8 cellular contexts compared by ENCODE assay signal in the genomic region with DNA sequence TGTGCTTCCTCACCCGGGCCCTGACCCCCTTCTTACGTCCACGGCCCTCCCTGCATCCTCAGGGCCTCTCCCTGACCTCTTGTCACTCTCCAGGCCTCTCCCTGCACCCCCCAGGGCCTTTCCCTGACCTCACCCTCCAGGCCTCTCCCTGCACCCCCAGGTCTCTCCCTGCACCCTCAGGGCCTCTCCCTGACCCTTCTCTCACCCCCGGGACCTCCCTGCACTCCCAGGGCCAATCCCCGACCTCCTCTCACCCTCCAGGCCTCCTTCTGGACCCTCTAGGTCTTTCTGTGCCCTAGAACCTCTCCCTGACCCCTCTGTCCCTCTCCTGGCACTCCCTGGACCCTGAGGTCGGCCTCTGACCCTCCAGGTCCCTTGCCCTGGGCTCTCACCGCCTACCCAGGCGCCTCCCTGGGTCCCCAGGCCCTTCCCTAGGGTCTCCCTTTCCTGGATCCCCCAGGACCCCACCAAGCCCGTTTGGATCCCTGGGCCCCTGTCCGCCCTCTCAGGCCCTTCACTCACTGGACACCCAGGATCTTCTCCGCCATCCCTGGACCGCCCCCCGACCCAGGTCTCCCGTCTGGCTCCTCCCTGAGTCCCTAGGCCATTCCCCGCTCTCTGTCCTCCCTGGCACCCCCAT. TPM values are rescaled to one million over a fixed set of nuclear protein-coding genes. Genes with fewer than 3 reads are reported as not detected.
A peak's percentile ranks its signal among the peaks of the same experiment; 100 is the strongest.
DNase-seq lines count a peak whose midpoint lies in the region; ATAC-seq and TF ChIP-seq lines count a peak whose summit lies in the region.

No MANE protein-coding gene starts in this region.

- peak overlapping the region; percentile 64 for H3K27ac ChIP-seq in DOHH2 (ENCODE audit: low read depth, low read length)

- H3F3A ChIP-seq in DOHH2 (ENCODE audit: control insufficient read depth, insufficient read depth) = no peaks in the 10 kb centered on the region

- peak overlapping the region; percentile 92 for H3K4me2 ChIP-seq in DOHH2 (ENCODE audit: low read length)

- peak overlapping the region; percentile 94 for H3K9ac ChIP-seq in NT2/D1 (ENCODE audit: insufficient read length, low read depth)

- H3K27me3 ChIP-seq in DOHH2 (ENCODE audit: control insufficient read depth, low read length) (peaks cover 7% of the 10 kb centered on the region), NT2/D1 (ENCODE audit: insufficient read depth, insufficient read length) (no peaks in the 10 kb centered on the region)

- H3K36me3 Mint-ChIP-seq in natural killer cell = no peaks in the 10 kb centered on the region

- H3K79me2 ChIP-seq in DOHH2 (ENCODE audit: control insufficient read depth, low read length) = peaks cover 18% of the 10 kb centered on the region

- H3K4me3 ChIP-seq in DOHH2 (ENCODE audit: low read length) = peak overlapping the region; percentile 99
- peak overlapping the region; percentile 63 for H3K4me3 ChIP-seq in NT2/D1 (ENCODE audit: insufficient read length, low read depth)

- H3K9me2 ChIP-seq in DOHH2 (replicated peaks; ENCODE audit: control insufficient read depth, low read length) = no peaks in the 10 kb centered on the region

- no peak for DNase-seq in NT2/D1 (ENCODE audit: low read depth, low spot score)
- DNase-seq in dermis blood vessel endothelial cell = peak; percentile 19
- DNase-seq in natural killer cell = peak; percentile 53
- no peak for DNase-seq in SK-N-DZ (ENCODE audit: low spot score)
- no peak for DNase-seq in NCI-H1436 (lab: John Stamatoyannopoulos, UW)
- no peak for DNase-seq in KG1 (lab: John Stamatoyannopoulos, UW)
- DNase-seq in EL = no peak

- H3K4me1 Mint-ChIP-seq in natural killer cell = peaks cover 18 to 38% of the 10 kb centered on the region in 2 donors

- H3K36me3 ChIP-seq in DOHH2 (ENCODE audit: control insufficient read depth, low read length) = peaks cover 16% of the 10 kb centered on the region
- peaks cover 28% of the 10 kb centered on the region for H3K36me3 ChIP-seq in NT2/D1 (ENCODE audit: insufficient read depth, insufficient read length, low read length)

- ATAC-seq in natural killer cell = peak in 1 of 3 donors; percentile 1

- 0 out of 2 replicates have a peak, but pooled peaks cover 3% of the 10 kb centered on the region for H4K20me1 ChIP-seq in DOHH2 (ENCODE audit: control insufficient read depth, insufficient read depth, low read depth, low read length)

- H3K4me1 ChIP-seq in DOHH2 (ENCODE audit: control insufficient read depth, low read length) (peaks cover 23% of the 10 kb centered on the region), NT2/D1 (ENCODE audit: insufficient read depth, insufficient read length) (peaks cover 18% of the 10 kb centered on the region)

- H3K4me3 Mint-ChIP-seq in natural killer cell = peak overlapping the region; percentile 84

- no peaks in the 10 kb centered on the region for H3K9me3 Mint-ChIP-seq in natural killer cell

- no peaks in the 10 kb centered on the region for H3K9me3 ChIP-seq in DOHH2 (ENCODE audit: control insufficient read depth, insufficient read depth, low read length)
- H3K9me3 ChIP-seq in NT2/D1 (ENCODE audit: insufficient read depth, low read length) = no peaks in the 10 kb centered on the region

- H3K27me3 Mint-ChIP-seq in natural killer cell (ENCODE audit: low read depth in 2 of 2) = peaks cover 0 to 9% of the 10 kb centered on the region in 2 donors

- intact Hi-C loops in natural killer cell (cut with micrococcal nuclease) = no loop called here

- TF ChIP-seq CTCF in DOHH2 (IDR thresholded peaks at IDR 0.05; ENCODE audit: low read depth, low read length, poor library complexity, severe bottlenecking) (no peak), natural killer cell (IDR thresholded peaks at IDR 0.05) (no peak)

- peak overlapping the region; percentile 96 to 99 for H3K27ac Mint-ChIP-seq in natural killer cell

RNA-seq across cellular contexts. Expression of a gene that starts 0.6 kb away (rescaled TPM):
- total RNA-seq in dermis blood vessel endothelial cell (6.1 and 6.7 TPM in 2 replicates), natural killer cell (100 to 1,000 TPM in 1 of 3 donors, 10 to 100 TPM in 2; 44.5 to 147 (median 46.8) TPM)
- polyA plus RNA-seq in SK-N-DZ (2014; cell fraction: cytosol; rRNA removed) = 33.8 and 39.3 TPM in 2 replicates
- 101 and 123 TPM in 2 replicates for polyA plus RNA-seq in SK-N-DZ (2014; cell fraction: nucleus; rRNA removed)

RNA-seq across cellular contexts. Expression of a gene that starts 14.3 kb away (rescaled TPM):
- total RNA-seq in dermis blood vessel endothelial cell (not detected in 2 replicates), natural killer cell (1 to 10 TPM in 1 of 3 donors, under 1 TPM in 1, not detected in 1; 0.26 to 6.5 TPM)
- 0.24 TPM in 1 of 2 replicates, not detected in the other for polyA plus RNA-seq in SK-N-DZ (2014; cell fraction: cytosol; rRNA removed)
- 2.3 and 3.3 TPM in 2 replicates for polyA plus RNA-seq in SK-N-DZ (2014; cell fraction: nucleus; rRNA removed)

RNA-seq across cellular contexts. Expression of a gene that starts 15.1 kb away (rescaled TPM):
- total RNA-seq in dermis blood vessel endothelial cell = not detected in 2 replicates
- 1 to 10 TPM in 1 of 3 donors, under 1 TPM in 1, not detected in 1; 0.87 to 2.1 TPM for total RNA-seq in natural killer cell
- polyA plus RNA-seq in SK-N-DZ (2014; cell fraction: cytosol; rRNA removed) = not detected in 2 replicates
- polyA plus RNA-seq in SK-N-DZ (2014; cell fraction: nucleus; rRNA removed) = not detected in 2 replicates

RNA-seq across cellular contexts. Expression of a gene that starts 22.8 kb away (rescaled TPM):
- total RNA-seq in dermis blood vessel endothelial cell = not detected in 2 replicates
- not detected for total RNA-seq in natural killer cell
- polyA plus RNA-seq in SK-N-DZ (2014; cell fraction: cytosol; rRNA removed) = not detected in 2 replicates
- polyA plus RNA-seq in SK-N-DZ (2014; cell fraction: nucleus; rRNA removed) = 1.1 and 1.2 TPM in 2 replicates

RNA-seq across cellular contexts. Expression of a gene that starts 30.0 kb away (rescaled TPM):
- total RNA-seq in dermis blood vessel endothelial cell (0.17 TPM in 1 of 2 replicates, not detected in the other), natural killer cell (under 1 TPM; 0.14 to 0.35 (median 0.27) TPM)
- 1.8 and 2.5 TPM in 2 replicates for polyA plus RNA-seq in SK-N-DZ (2014; cell fraction: cytosol; rRNA removed)
- polyA plus RNA-seq in SK-N-DZ (2014; cell fraction: nucleus; rRNA removed) = 4.2 and 9.1 TPM in 2 replicates

Comparison
In these comparisons a context has a peak if more than half of its experiments do, and no peak if none do; other contexts are left out.
1. DNase-seq: peak in dermis blood vessel endothelial cell (single experiment) and natural killer cell (single experiment); none in NT2/D1 (single experiment), SK-N-DZ (single experiment), NCI-H1436 (single experiment), KG1 (single experiment) and EL (single experiment).